ENCODE assay signal across 10 cellular contexts in genomic region chr5:109080896-109081295, GRCh38.
"Had no signal": no experiment of that assay in that cellular context is flagged by ENCODE, and none has a peak within 500 bp of the region (broad histone marks: within the 10 kb centered on the region; RNA-seq: fewer than 3 reads in every experiment).

No MANE protein-coding gene starts in this region.

- H3K27ac ChIP-seq: cardiac muscle cell, foreskin keratinocyte, left lung, thyroid gland, vagina had no signal

- H3K27me3 ChIP-seq: cardiac muscle cell, foreskin keratinocyte, left lung, thyroid gland, vagina had no signal

- H3K4me3 ChIP-seq: cardiac muscle cell, left lung, thyroid gland, vagina had no signal

- H3K36me3 ChIP-seq: cardiac muscle cell, left lung, thyroid gland, vagina had no signal

- ATAC-seq: foreskin keratinocyte, left lung had no signal

- H3K4me1 ChIP-seq: foreskin keratinocyte, left lung, thyroid gland, vagina had no signal

- DNase-seq: activated B cell treated with CpG ODN at 0.5 μM for 24 hours; activated CD4-positive, alpha-beta T cell treated with anti-CD3 and anti-CD28 coated beads, Interleukin-2, amount 10 ng/mL, durations not matched to agents 24 days and 14 days; activated naive CD4-positive, alpha-beta T cell; foreskin keratinocyte; head of caudate nucleus; left lung; mesenchymal stem cell; thyroid gland had no signal

- H3K9me3 ChIP-seq: left lung, thyroid gland, vagina had no signal
